Comparison of ENCODE assay signal across 1 cellular context in the genomic region with DNA sequence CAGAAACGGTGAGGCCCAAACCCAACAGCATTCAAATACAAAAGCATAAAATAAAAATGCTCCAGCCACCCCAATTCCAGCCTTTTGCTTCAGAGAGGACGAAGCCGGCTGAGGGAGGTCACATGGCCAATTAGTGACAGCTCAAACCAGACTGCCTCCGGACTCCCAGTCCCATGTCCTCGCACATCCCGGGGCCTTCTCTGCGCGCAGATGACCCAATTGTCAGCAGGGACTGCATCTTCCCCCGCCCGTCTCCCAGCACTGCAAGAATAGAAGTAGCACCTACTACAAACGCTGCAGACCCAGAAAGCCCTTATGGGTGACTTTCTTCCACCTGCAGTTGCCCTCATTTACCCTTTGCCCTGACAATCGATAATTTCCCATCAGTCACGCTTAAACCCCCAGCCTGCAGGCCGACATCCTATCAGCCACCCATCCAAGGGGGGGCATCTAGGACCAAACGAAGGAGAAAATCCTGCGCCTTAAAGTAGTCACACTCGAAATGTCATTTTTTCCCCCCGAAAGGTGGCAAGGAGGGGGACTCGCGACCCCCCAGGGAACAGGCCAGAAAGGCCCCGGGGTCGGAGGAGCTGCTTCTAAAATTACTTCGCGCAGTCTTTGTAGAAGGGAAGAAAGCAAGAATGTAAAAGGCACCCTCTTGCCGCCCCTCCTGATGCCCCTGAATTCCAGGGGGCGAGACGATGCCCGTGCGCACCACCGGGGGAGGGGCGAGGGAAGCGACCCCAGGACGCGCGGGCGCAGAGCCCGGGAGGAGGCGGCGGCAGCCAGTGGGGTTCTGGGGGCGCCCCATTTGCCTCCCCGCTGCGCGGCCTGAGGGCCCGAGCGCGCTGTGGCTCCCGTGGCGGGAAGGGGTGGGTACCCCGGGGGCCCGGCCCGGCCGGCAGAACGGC.
A peak's percentile ranks its signal among the peaks of the same experiment; 100 is the strongest.
TF ChIP-seq lines count a peak whose summit lies in the region.

No MANE protein-coding gene starts in this region.

TF ChIP-seq in HepG2, 621 proteins besides CTCF, POLR2A, EP300 and RAD21 (continued from another document and continues in another):
- TF ChIP-seq, protein P1, sequence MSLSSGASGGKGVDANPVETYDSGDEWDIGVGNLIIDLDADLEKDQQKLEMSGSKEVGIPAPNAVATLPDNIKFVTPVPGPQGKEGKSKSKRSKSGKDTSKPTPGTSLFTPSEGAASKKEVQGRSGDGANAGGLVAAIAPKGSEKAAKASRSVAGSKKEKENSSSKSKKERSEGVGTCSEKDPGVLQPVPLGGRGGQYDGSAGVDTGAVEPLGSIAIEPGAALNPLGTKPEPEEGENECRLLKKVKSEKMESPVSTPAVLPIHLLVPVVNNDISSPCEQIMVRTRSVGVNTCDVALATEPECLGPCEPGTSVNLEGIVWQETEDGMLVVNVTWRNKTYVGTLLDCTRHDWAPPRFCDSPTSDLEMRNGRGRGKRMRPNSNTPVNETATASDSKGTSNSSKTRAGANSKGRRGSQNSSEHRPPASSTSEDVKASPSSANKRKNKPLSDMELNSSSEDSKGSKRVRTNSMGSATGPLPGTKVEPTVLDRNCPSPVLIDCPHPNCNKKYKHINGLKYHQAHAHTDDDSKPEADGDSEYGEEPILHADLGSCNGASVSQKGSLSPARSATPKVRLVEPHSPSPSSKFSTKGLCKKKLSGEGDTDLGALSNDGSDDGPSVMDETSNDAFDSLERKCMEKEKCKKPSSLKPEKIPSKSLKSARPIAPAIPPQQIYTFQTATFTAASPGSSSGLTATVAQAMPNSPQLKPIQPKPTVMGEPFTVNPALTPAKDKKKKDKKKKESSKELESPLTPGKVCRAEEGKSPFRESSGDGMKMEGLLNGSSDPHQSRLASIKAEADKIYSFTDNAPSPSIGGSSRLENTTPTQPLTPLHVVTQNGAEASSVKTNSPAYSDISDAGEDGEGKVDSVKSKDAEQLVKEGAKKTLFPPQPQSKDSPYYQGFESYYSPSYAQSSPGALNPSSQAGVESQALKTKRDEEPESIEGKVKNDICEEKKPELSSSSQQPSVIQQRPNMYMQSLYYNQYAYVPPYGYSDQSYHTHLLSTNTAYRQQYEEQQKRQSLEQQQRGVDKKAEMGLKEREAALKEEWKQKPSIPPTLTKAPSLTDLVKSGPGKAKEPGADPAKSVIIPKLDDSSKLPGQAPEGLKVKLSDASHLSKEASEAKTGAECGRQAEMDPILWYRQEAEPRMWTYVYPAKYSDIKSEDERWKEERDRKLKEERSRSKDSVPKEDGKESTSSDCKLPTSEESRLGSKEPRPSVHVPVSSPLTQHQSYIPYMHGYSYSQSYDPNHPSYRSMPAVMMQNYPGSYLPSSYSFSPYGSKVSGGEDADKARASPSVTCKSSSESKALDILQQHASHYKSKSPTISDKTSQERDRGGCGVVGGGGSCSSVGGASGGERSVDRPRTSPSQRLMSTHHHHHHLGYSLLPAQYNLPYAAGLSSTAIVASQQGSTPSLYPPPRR (CRISPR knock-in tag; IDR thresholded peaks at IDR 0.05; ENCODE audit: borderline replicate concordance), result no peak; the same call in 1 of the 2 replicates
- TF ChIP-seq, protein P2, sequence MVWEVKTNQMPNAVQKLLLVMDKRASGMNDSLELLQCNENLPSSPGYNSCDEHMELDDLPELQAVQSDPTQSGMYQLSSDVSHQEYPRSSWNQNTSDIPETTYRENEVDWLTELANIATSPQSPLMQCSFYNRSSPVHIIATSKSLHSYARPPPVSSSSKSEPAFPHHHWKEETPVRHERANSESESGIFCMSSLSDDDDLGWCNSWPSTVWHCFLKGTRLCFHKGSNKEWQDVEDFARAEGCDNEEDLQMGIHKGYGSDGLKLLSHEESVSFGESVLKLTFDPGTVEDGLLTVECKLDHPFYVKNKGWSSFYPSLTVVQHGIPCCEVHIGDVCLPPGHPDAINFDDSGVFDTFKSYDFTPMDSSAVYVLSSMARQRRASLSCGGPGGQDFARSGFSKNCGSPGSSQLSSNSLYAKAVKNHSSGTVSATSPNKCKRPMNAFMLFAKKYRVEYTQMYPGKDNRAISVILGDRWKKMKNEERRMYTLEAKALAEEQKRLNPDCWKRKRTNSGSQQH (CRISPR knock-in tag; IDR thresholded peaks at IDR 0.05; ENCODE audit: low read depth), result peak; percentile 95
- TF ChIP-seq, protein P3, sequence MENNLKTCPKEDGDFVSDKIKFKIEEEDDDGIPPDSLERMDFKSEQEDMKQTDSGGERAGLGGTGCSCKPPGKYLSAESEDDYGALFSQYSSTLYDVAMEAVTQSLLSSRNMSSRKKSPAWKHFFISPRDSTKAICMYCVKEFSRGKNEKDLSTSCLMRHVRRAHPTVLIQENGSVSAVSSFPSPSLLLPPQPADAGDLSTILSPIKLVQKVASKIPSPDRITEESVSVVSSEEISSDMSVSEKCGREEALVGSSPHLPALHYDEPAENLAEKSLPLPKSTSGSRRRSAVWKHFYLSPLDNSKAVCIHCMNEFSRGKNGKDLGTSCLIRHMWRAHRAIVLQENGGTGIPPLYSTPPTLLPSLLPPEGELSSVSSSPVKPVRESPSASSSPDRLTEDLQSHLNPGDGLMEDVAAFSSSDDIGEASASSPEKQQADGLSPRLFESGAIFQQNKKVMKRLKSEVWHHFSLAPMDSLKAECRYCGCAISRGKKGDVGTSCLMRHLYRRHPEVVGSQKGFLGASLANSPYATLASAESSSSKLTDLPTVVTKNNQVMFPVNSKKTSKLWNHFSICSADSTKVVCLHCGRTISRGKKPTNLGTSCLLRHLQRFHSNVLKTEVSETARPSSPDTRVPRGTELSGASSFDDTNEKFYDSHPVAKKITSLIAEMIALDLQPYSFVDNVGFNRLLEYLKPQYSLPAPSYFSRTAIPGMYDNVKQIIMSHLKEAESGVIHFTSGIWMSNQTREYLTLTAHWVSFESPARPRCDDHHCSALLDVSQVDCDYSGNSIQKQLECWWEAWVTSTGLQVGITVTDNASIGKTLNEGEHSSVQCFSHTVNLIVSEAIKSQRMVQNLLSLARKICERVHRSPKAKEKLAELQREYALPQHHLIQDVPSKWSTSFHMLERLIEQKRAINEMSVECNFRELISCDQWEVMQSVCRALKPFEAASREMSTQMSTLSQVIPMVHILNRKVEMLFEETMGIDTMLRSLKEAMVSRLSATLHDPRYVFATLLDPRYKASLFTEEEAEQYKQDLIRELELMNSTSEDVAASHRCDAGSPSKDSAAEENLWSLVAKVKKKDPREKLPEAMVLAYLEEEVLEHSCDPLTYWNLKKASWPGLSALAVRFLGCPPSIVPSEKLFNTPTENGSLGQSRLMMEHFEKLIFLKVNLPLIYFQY (CRISPR knock-in tag; IDR thresholded peaks at IDR 0.05; ENCODE audit: borderline replicate concordance), result peak; percentile 40; the same call in 1 of the 2 replicates
- TF ChIP-seq FOXO1 (CRISPR knock-in tag; IDR thresholded peaks at IDR 0.05), result no peak
- TF ChIP-seq RARG (CRISPR knock-in tag; IDR thresholded peaks at IDR 0.05; ENCODE audit: low read depth), result no peak
- peak; percentile 82; the same call in 1 of the 2 replicates for TF ChIP-seq SNAPC2 (CRISPR knock-in tag; IDR thresholded peaks at IDR 0.05)
- TF ChIP-seq ZNF816 (CRISPR knock-in tag; IDR thresholded peaks at IDR 0.05; ENCODE audit: borderline replicate concordance), result no peak
- TF ChIP-seq NFE2L1 (CRISPR knock-in tag; IDR thresholded peaks at IDR 0.05; ENCODE audit: borderline replicate concordance), result no peak
- no peak for TF ChIP-seq KDM6A (CRISPR knock-in tag; IDR thresholded peaks at IDR 0.05; ENCODE audit: low read depth)
- TF ChIP-seq MAFK (conservative IDR thresholded peaks at IDR 0.05 in 1 of 2, IDR thresholded peaks at IDR 0.05 in 1 of 2; ENCODE audit: low read length in 2 of 2), result no peak
- TF ChIP-seq HMG20A (CRISPR knock-in tag; IDR thresholded peaks at IDR 0.05; ENCODE audit: borderline replicate concordance), result no peak
- TF ChIP-seq XBP1 (CRISPR knock-in tag; IDR thresholded peaks at IDR 0.05), result no peak
- no peak for TF ChIP-seq ZNF839 (CRISPR knock-in tag; IDR thresholded peaks at IDR 0.05; ENCODE audit: borderline replicate concordance)
- no peak for TF ChIP-seq ZFYVE20 (CRISPR knock-in tag; IDR thresholded peaks at IDR 0.05; ENCODE audit: borderline replicate concordance, low read depth)
- no peak for TF ChIP-seq ZNF335 (CRISPR knock-in tag; IDR thresholded peaks at IDR 0.05)
- TF ChIP-seq ZC3H13 (CRISPR knock-in tag; IDR thresholded peaks at IDR 0.05), result no peak
- peak; percentile 63; the same call in 1 of the 2 replicates for TF ChIP-seq TBX2 (CRISPR knock-in tag; IDR thresholded peaks at IDR 0.05; ENCODE audit: borderline replicate concordance)
- no peak for TF ChIP-seq ZNF367 (CRISPR knock-in tag; IDR thresholded peaks at IDR 0.05; ENCODE audit: borderline replicate concordance)
- no peak for TF ChIP-seq SMARCE1 (IDR thresholded peaks at IDR 0.05; ENCODE audit: borderline replicate concordance)
- TF ChIP-seq, protein P4, sequence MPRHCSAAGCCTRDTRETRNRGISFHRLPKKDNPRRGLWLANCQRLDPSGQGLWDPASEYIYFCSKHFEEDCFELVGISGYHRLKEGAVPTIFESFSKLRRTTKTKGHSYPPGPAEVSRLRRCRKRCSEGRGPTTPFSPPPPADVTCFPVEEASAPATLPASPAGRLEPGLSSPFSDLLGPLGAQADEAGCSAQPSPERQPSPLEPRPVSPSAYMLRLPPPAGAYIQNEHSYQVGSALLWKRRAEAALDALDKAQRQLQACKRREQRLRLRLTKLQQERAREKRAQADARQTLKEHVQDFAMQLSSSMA (CRISPR knock-in tag; IDR thresholded peaks at IDR 0.05), result peak; percentile 85
- peak; percentile 85 for TF ChIP-seq MXD4 (CRISPR knock-in tag; IDR thresholded peaks at IDR 0.05)
- TF ChIP-seq DPF2 (CRISPR knock-in tag; IDR thresholded peaks at IDR 0.05; ENCODE audit: borderline replicate concordance, low read depth), result peak; percentile 52; the same call in 1 of the 2 replicates
- TF ChIP-seq CREB1 (IDR thresholded peaks at IDR 0.05), result no peak
- TF ChIP-seq CREB1 (CRISPR knock-in tag; IDR thresholded peaks at IDR 0.05), result no peak
- TF ChIP-seq, protein P5, sequence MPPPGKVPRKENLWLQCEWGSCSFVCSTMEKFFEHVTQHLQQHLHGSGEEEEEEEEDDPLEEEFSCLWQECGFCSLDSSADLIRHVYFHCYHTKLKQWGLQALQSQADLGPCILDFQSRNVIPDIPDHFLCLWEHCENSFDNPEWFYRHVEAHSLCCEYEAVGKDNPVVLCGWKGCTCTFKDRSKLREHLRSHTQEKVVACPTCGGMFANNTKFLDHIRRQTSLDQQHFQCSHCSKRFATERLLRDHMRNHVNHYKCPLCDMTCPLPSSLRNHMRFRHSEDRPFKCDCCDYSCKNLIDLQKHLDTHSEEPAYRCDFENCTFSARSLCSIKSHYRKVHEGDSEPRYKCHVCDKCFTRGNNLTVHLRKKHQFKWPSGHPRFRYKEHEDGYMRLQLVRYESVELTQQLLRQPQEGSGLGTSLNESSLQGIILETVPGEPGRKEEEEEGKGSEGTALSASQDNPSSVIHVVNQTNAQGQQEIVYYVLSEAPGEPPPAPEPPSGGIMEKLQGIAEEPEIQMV (CRISPR knock-in tag; IDR thresholded peaks at IDR 0.05; ENCODE audit: low read depth), result peak; percentile 50; the same call in 1 of the 2 replicates
- no peak for TF ChIP-seq ATAD3A (CRISPR knock-in tag; IDR thresholded peaks at IDR 0.05)
- TF ChIP-seq ZNF383 (CRISPR knock-in tag; IDR thresholded peaks at IDR 0.05; ENCODE audit: borderline replicate concordance), result no peak
- TF ChIP-seq, protein P6, sequence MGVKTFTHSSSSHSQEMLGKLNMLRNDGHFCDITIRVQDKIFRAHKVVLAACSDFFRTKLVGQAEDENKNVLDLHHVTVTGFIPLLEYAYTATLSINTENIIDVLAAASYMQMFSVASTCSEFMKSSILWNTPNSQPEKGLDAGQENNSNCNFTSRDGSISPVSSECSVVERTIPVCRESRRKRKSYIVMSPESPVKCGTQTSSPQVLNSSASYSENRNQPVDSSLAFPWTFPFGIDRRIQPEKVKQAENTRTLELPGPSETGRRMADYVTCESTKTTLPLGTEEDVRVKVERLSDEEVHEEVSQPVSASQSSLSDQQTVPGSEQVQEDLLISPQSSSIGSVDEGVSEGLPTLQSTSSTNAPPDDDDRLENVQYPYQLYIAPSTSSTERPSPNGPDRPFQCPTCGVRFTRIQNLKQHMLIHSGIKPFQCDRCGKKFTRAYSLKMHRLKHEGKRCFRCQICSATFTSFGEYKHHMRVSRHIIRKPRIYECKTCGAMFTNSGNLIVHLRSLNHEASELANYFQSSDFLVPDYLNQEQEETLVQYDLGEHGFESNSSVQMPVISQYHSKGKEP (CRISPR knock-in tag; IDR thresholded peaks at IDR 0.05), result no peak
- 0 out of 2 replicates have a peak, but pooled peaks have one; percentile 39 for TF ChIP-seq ZBTB3 (CRISPR knock-in tag; IDR thresholded peaks at IDR 0.05; ENCODE audit: borderline replicate concordance, low read depth)
- TF ChIP-seq RARA (CRISPR knock-in tag; IDR thresholded peaks at IDR 0.05), result peak; percentile 86
- TF ChIP-seq ZNF468 (CRISPR knock-in tag; IDR thresholded peaks at IDR 0.05), result no peak
- TF ChIP-seq, protein P7, sequence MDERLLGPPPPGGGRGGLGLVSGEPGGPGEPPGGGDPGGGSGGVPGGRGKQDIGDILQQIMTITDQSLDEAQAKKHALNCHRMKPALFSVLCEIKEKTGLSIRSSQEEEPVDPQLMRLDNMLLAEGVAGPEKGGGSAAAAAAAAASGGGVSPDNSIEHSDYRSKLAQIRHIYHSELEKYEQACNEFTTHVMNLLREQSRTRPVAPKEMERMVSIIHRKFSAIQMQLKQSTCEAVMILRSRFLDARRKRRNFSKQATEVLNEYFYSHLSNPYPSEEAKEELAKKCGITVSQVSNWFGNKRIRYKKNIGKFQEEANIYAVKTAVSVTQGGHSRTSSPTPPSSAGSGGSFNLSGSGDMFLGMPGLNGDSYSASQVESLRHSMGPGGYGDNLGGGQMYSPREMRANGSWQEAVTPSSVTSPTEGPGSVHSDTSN (CRISPR knock-in tag; IDR thresholded peaks at IDR 0.05), result peak; percentile 80
- TF ChIP-seq ZNF30 (CRISPR knock-in tag; IDR thresholded peaks at IDR 0.05), result 0 out of 2 replicates have a peak, but pooled peaks have one; percentile 23
- TF ChIP-seq SRSF1 (optimal IDR thresholded peaks at IDR 0.05; ENCODE audit: low read depth, low read length), result no peak
- TF ChIP-seq ISX (CRISPR knock-in tag; conservative IDR thresholded peaks at IDR 0.05), result no peak
- TF ChIP-seq SP5 (CRISPR knock-in tag; IDR thresholded peaks at IDR 0.05; ENCODE audit: borderline replicate concordance, low read depth), result no peak
- peak; percentile 44; the same call in 1 of the 2 replicates for TF ChIP-seq ZNF747 (CRISPR knock-in tag; IDR thresholded peaks at IDR 0.05; ENCODE audit: borderline replicate concordance)
- TF ChIP-seq POGZ (CRISPR knock-in tag; IDR thresholded peaks at IDR 0.05), result peak; percentile 15; the same call in 1 of the 2 replicates
- TF ChIP-seq, protein P8, sequence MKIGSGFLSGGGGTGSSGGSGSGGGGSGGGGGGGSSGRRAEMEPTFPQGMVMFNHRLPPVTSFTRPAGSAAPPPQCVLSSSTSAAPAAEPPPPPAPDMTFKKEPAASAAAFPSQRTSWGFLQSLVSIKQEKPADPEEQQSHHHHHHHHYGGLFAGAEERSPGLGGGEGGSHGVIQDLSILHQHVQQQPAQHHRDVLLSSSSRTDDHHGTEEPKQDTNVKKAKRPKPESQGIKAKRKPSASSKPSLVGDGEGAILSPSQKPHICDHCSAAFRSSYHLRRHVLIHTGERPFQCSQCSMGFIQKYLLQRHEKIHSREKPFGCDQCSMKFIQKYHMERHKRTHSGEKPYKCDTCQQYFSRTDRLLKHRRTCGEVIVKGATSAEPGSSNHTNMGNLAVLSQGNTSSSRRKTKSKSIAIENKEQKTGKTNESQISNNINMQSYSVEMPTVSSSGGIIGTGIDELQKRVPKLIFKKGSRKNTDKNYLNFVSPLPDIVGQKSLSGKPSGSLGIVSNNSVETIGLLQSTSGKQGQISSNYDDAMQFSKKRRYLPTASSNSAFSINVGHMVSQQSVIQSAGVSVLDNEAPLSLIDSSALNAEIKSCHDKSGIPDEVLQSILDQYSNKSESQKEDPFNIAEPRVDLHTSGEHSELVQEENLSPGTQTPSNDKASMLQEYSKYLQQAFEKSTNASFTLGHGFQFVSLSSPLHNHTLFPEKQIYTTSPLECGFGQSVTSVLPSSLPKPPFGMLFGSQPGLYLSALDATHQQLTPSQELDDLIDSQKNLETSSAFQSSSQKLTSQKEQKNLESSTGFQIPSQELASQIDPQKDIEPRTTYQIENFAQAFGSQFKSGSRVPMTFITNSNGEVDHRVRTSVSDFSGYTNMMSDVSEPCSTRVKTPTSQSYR (CRISPR knock-in tag; IDR thresholded peaks at IDR 0.05; ENCODE audit: borderline replicate concordance), result peak; percentile 33; the same call in 1 of the 2 replicates
